ENCODE assay signal across 8 cellular contexts in the genomic region with DNA sequence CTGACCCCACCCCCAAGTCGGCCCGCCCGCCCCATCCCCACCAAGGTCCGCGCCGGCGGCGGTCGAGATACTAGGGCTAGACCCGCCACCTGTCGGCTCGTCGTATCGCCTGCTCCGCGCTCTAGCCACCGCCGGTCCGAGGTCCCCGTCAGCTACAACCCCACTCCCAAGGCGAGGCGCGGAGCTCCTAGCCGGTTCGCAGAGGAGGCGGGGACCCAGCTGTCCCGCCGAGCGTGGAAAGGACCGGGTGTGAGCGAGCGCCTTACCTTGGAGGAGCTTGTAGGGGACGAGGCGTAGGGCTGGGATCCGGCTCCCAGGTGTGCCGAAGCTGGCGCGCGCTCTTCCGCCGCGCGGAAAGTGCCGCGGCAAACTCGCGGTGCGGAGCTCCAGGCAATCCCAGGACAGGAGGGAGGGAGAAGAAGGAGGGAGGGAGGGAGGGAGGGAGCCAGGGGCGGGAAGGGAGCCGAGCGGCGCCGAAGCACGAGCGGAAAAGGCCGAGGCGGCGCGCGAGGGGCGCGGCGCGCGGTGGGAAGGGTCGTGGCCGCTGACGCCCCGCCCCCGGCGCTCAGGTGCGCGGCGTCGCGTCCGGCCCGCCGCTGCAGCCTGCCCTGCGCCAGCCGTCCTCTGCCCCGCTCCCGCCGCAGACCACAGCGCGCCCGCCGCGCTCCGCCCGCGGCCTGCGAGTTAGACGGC. TPM values are rescaled to one million over a fixed set of nuclear protein-coding genes. Genes with fewer than 3 reads are reported as not detected.
A peak's percentile ranks its signal among the peaks of the same experiment; 100 is the strongest.
DNase-seq lines count a peak whose midpoint lies in the region; ATAC-seq and TF ChIP-seq lines count a peak whose summit lies in the region.

A gene with protein sequence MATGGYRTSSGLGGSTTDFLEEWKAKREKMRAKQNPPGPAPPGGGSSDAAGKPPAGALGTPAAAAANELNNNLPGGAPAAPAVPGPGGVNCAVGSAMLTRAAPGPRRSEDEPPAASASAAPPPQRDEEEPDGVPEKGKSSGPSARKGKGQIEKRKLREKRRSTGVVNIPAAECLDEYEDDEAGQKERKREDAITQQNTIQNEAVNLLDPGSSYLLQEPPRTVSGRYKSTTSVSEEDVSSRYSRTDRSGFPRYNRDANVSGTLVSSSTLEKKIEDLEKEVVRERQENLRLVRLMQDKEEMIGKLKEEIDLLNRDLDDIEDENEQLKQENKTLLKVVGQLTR (minus strand): TSS at position 359 of the 693 bp plus-strand sequence. CDS start 720 bp downstream, outside the sequence.

- peak within 1 kb of the TSS; percentile 91 for H3K4me3 Mint-ChIP-seq in HFFc6
- H3K4me3 Mint-ChIP-seq in stimulated activated naive CD8-positive, alpha-beta T cell treated with anti-CD3 and anti-CD28 coated beads, Interleukin-15, Interleukin-2, amounts not matched to agents 100 ng/mL and 50 ng/mL, for 24 hours, result peak within 1 kb of the TSS; percentile 77

- DNase-seq in Right ventricle myocardium inferior (ENCODE audit: missing footprints), result peak; percentile 78
- no peak for DNase-seq in cardiac septum (ENCODE audit: low spot score)
- DNase-seq in HFFc6, result peak; percentile 41
- peak; percentile 40 for DNase-seq in NCI-H1092 (lab: John Stamatoyannopoulos, UW)
- peak; percentile 37 to 84 for DNase-seq in SW 1271 (lab: John Stamatoyannopoulos, UW)
- peak; percentile 61 to 90 for DNase-seq in dermis microvascular lymphatic vessel endothelial cell (ENCODE audit: low read depth in 2 of 2)
- DNase-seq in right lobe of liver, result peak; percentile 87 to 90 (median 88)

- ATAC-seq in Right ventricle myocardium inferior (peak; percentile 78), right lobe of liver (peak; percentile 71 to 90 (median 84))

- peak within 1 kb of the TSS; percentile 87 to 91 (median 89) for H3K27ac ChIP-seq in right lobe of liver

- no peaks in the 10 kb centered on the region for H3K9me3 ChIP-seq in right lobe of liver

- peaks cover 0 to 9% (median 5%) of the 10 kb centered on the region in 4 donors for H3K4me1 ChIP-seq in right lobe of liver

- TF ChIP-seq POLR2A in right lobe of liver (IDR thresholded peaks at IDR 0.05), result peak; percentile 93

- H3K9me3 Mint-ChIP-seq in HFFc6, result no peaks in the 10 kb centered on the region
- no peaks in the 10 kb centered on the region for H3K9me3 Mint-ChIP-seq in stimulated activated naive CD8-positive, alpha-beta T cell treated with anti-CD3 and anti-CD28 coated beads, Interleukin-15, Interleukin-2, amounts not matched to agents 100 ng/mL and 50 ng/mL, for 24 hours

- intact Hi-C loops in Right ventricle myocardium inferior (cut with DNase I), result loop anchor here (2.0 to 5.0 kb wide), 2 partner anchors 132 to 497 kb away; no protein-coding TSS in a partner anchor
- intact Hi-C loops in cardiac septum (cut with DNase I), result loop anchor here (10.0 kb wide), 1 partner anchor 244 kb away; the partner anchor contains the start of gene PPP1R12A
- intact Hi-C loops in right lobe of liver (cut with DNase I), result loop anchor here in 1 of 2 donors (5.0 kb wide), 1 partner anchor 133 kb away; no protein-coding TSS in a partner anchor

- 2% methylated on average over 42 of the region's 94 CpGs for WGBS in right lobe of liver (ENCODE audit: insufficient coverage, low coverage, low lambda C conversion rate, missing lambda C conversion rate)

- TF ChIP-seq CTCF in HFFc6 (IDR thresholded peaks at IDR 0.05), result no peak; the same call in 1 of the 2 replicates
- TF ChIP-seq CTCF in right lobe of liver (IDR thresholded peaks at IDR 0.05), result peak in 3 of 4 donors; percentile 31 to 43 (median 35)

- H3K27me3 Mint-ChIP-seq in HFFc6 (ENCODE audit: insufficient read depth), result no peaks in the 10 kb centered on the region
- H3K27me3 Mint-ChIP-seq in stimulated activated naive CD8-positive, alpha-beta T cell treated with anti-CD3 and anti-CD28 coated beads, Interleukin-15, Interleukin-2, amounts not matched to agents 100 ng/mL and 50 ng/mL, for 24 hours, result peaks cover 58% of the 10 kb centered on the region

- H3K36me3 Mint-ChIP-seq in HFFc6 (ENCODE audit: low read depth), result peaks cover 10% of the 10 kb centered on the region; the same call in 1 of the 2 replicates
- H3K36me3 Mint-ChIP-seq in stimulated activated naive CD8-positive, alpha-beta T cell treated with anti-CD3 and anti-CD28 coated beads, Interleukin-15, Interleukin-2, amounts not matched to agents 100 ng/mL and 50 ng/mL, for 24 hours (ENCODE audit: low read depth), result no peaks in the 10 kb centered on the region

- peaks cover 61% of the 10 kb centered on the region for H3K4me1 Mint-ChIP-seq in HFFc6 (ENCODE audit: low read depth)
- peaks cover 16% of the 10 kb centered on the region for H3K4me1 Mint-ChIP-seq in stimulated activated naive CD8-positive, alpha-beta T cell treated with anti-CD3 and anti-CD28 coated beads, Interleukin-15, Interleukin-2, amounts not matched to agents 100 ng/mL and 50 ng/mL, for 24 hours (ENCODE audit: low read depth)

- peak within 1 kb of the TSS; percentile 88 for H3K27ac Mint-ChIP-seq in HFFc6
- peak within 1 kb of the TSS; percentile 61 for H3K27ac Mint-ChIP-seq in stimulated activated naive CD8-positive, alpha-beta T cell treated with anti-CD3 and anti-CD28 coated beads, Interleukin-15, Interleukin-2, amounts not matched to agents 100 ng/mL and 50 ng/mL, for 24 hours

- H3K36me3 ChIP-seq in right lobe of liver, result no peaks in the 10 kb centered on the region

- no peaks in the 10 kb centered on the region for H3K27me3 ChIP-seq in right lobe of liver

- peak within 1 kb of the TSS; percentile 78 to 91 (median 81) for H3K4me3 ChIP-seq in right lobe of liver

RNA-seq across cellular contexts. Expression of the gene that starts here (rescaled TPM):
- 11.8 TPM for total RNA-seq in Right ventricle myocardium inferior
- 6.6 TPM for total RNA-seq in cardiac septum
- 10 to 100 TPM; 55.2 to 89.4 (median 70.5) TPM for total RNA-seq in HFFc6 (2021; fragmentation: NEBNext Ultra II Directional; extraction: Animal tissue kit (Norgen Biotek cat#: 25700))
- 63.4 and 98.6 TPM in 2 replicates for total RNA-seq in dermis microvascular lymphatic vessel endothelial cell
- total RNA-seq in right lobe of liver, result 10 to 100 TPM; 25.0 to 62.3 (median 28.9) TPM
